8 cellular contexts compared by ENCODE assay signal in genomic region chr7:98282727-98283126, GRCh38. TPM values are rescaled to one million over a fixed set of nuclear protein-coding genes. Genes with fewer than 3 reads are reported as not detected.
DNase-seq lines count a peak whose midpoint lies in the region; ATAC-seq, FAIRE-seq and TF ChIP-seq lines count a peak whose summit lies in the region.

No MANE protein-coding gene starts in this region.

- H3K9me3 ChIP-seq in esophagus (ENCODE audit: control insufficient read depth in 2 of 2, insufficient read depth in 1 of 2, low read depth in 1 of 2, low read length in 1 of 2) (no peaks in the 10 kb centered on the region), pancreas (no peaks in the 10 kb centered on the region)

- intact Hi-C loops in Calu3 (cut with micrococcal nuclease; ENCODE audit: unreplicated experiment) (loop anchor here (10.0 kb wide), 1 partner anchor 72 kb away; no protein-coding TSS in a partner anchor), pancreas (cut with DNase I) (no loop called here)

- TF ChIP-seq CTCF in Calu3 (IDR thresholded peaks at IDR 0.05; ENCODE audit: unreplicated experiment) (no peak), RWPE1 (conservative IDR thresholded peaks at IDR 0.05; ENCODE audit: low read depth) (no peak), pancreas (IDR thresholded peaks at IDR 0.05) (no peak)

- H3K27me3 Mint-ChIP-seq in Calu3 (ENCODE audit: unreplicated experiment): no peaks in the 10 kb centered on the region

- H3K27ac ChIP-seq in RWPE1 (peak overlapping the region; percentile 97), esophagus (ENCODE audit: low read depth in 2 of 2, low read length in 1 of 2) (peak overlapping the region; percentile 85 to 86), pancreas (peak overlapping the region; percentile 67 to 95 (median 92))

- H3K4me1 ChIP-seq in esophagus (ENCODE audit: control insufficient read depth in 2 of 2, insufficient read depth in 2 of 2, low read length in 1 of 2): peaks cover 28 to 42% of the 10 kb centered on the region in 2 donors
- peaks cover 37 to 57% (median 42%) of the 10 kb centered on the region in 3 donors for H3K4me1 ChIP-seq in pancreas

- H3K36me3 Mint-ChIP-seq in Calu3 (ENCODE audit: insufficient read depth, unreplicated experiment): peaks cover 55% of the 10 kb centered on the region

- POLR2A ChIA-PET in RWPE1 (lab: Yijun Ruan, JAX; ENCODE audit: low non-redundant PET): interaction anchor here (0.6 to 1.0 kb wide), 2 partner anchors 19 to 118 kb away, joined by 3 to 6 read pairs; partner anchors contain the start of gene BAIAP2L1

- FAIRE-seq in pancreas (lab: Jason Lieb, UNC): no peak

- H3K27me3 ChIP-seq in esophagus (ENCODE audit: control insufficient read depth in 1 of 2, insufficient read depth in 2 of 2, low read length in 2 of 2): no peaks in the 10 kb centered on the region
- no peaks in the 10 kb centered on the region for H3K27me3 ChIP-seq in pancreas

- H3K4me1 Mint-ChIP-seq in Calu3 (ENCODE audit: low read depth, unreplicated experiment): peaks cover 30% of the 10 kb centered on the region

- H3K27ac Mint-ChIP-seq in Calu3 (ENCODE audit: unreplicated experiment): peak overlapping the region; percentile 91

- no peaks in the 10 kb centered on the region for H3K9me3 Mint-ChIP-seq in Calu3 (ENCODE audit: low read depth, unreplicated experiment)

- WGBS in esophagus, 2 donors: 26 to 32% methylated on average over 16 of the region's 16 CpGs
- WGBS in pancreas, 2 donors: 13 to 15% methylated on average over 16 of the region's 16 CpGs

- CTCF ChIA-PET in Calu3 (lab: Charles Lee): no interaction called here
- CTCF ChIA-PET in RWPE1 (lab: Yijun Ruan, JAX): no interaction called here

- DNase-seq in Calu3 (no peak), RWPE1 (ENCODE audit: low spot score) (no peak), pancreas (no peak), iPS-NIHi11 (ENCODE audit: low spot score) (no peak), NAMALWA (ENCODE audit: low spot score) (no peak)
- no peak for DNase-seq in stimulated activated CD8-positive, alpha-beta memory T cell treated with anti-CD3 and anti-CD28 coated beads, Interleukin-4, amount 100 ng/mL, for 48 hours

- H3K4me3 Mint-ChIP-seq in Calu3 (ENCODE audit: low read depth, unreplicated experiment): peak overlapping the region; percentile 91

- BruUV-seq in Calu3 (replicated peaks; lab: Mats Ljungman, UMichigan): TSS peak; percentile 84

- H3K36me3 ChIP-seq in esophagus (ENCODE audit: control insufficient read depth in 2 of 2, insufficient read depth in 2 of 2, low read length in 1 of 2) (peaks cover 0 to 3% of the 10 kb centered on the region in 2 donors), pancreas (no peaks in the 10 kb centered on the region)

- peak overlapping the region; percentile 65 to 86 for H3K4me3 ChIP-seq in esophagus (ENCODE audit: low read depth in 1 of 2, low read length in 2 of 2)
- peak overlapping the region; percentile 83 to 98 (median 88) for H3K4me3 ChIP-seq in pancreas

- ATAC-seq in pancreas (no peak), HG03520 (IDR thresholded peaks at IDR 0.05; ENCODE audit: unreplicated experiment) (no peak)

RNA-seq across cellular contexts. Expression of gene BRI3, which starts 1.2 kb away (rescaled TPM):
- total RNA-seq in Calu3 (2022) (101 and 124 TPM in 2 replicates), pancreas (100 to 1,000 TPM in 5 of 6 donors, 10 to 100 TPM in 1; 88.0 to 122 (median 118) TPM)
- polyA plus RNA-seq in esophagus (10 to 100 TPM; 59.4 to 60.1 TPM), pancreas (100 to 1,000 TPM; 106 to 107 TPM)

RNA-seq across cellular contexts. Expression of gene TECPR1, which starts 30.7 kb away (rescaled TPM):
- total RNA-seq in Calu3 (2022) (12.9 and 13.2 TPM in 2 replicates), pancreas (10 to 100 TPM; 12.5 to 26.3 (median 20.0) TPM)
- polyA plus RNA-seq in esophagus (10 to 100 TPM in 1 of 2 donors, 1 to 10 TPM in 1; 8.4 to 17.1 TPM), pancreas (10 to 100 TPM; 16.2 to 36.3 TPM)
